31 cellular contexts compared by ENCODE assay signal in genomic region chr20:57888591-57888990, GRCh38.
"Had no signal": no experiment of that assay in that cellular context is flagged by ENCODE, and none has a peak within 500 bp of the region (broad histone marks: within the 10 kb centered on the region; RNA-seq: fewer than 3 reads in every experiment).

No MANE protein-coding gene starts in this region.

- H3K27ac ChIP-seq: PC-9, RWPE1, VCaP had no signal

- H3K4me3 Mint-ChIP-seq: activated B cell treated with CpG ODN at 0.5 μM for 24 hours; activated CD4-positive, alpha-beta T cell treated with anti-CD3 and anti-CD28 coated beads, Interleukin-2, amount 10 ng/mL, durations not matched to agents 24 days and 14 days; activated CD8-positive, alpha-beta T cell treated with anti-CD3 and anti-CD28 coated beads for 36 hours; activated naive CD4-positive, alpha-beta T cell treated with anti-CD3 and anti-CD28 coated beads, Interleukin-2, amount 10 ng/mL, durations not matched to agents 7 days and 5 days; activated naive CD8-positive, alpha-beta T cell; activated naive CD8-positive, alpha-beta T cell treated with anti-CD3 and anti-CD28 coated beads, Interleukin-2, amount 50 U/mL, for 24 hours; activated T-cell treated with anti-CD3 and anti-CD28 coated beads, Interleukin-2, amount 50 U/mL, for 72 hours; brain had no signal

- H3K36me3 Mint-ChIP-seq: activated naive CD4-positive, alpha-beta T cell treated with anti-CD3 and anti-CD28 coated beads, Interleukin-2, amount 10 ng/mL, durations not matched to agents 7 days and 5 days; activated naive CD8-positive, alpha-beta T cell; brain had no signal

- H3K4me2 ChIP-seq: PC-9 had no signal

- FAIRE-seq: RCC 7860 had no signal

- H2AFZ ChIP-seq: PC-9 had no signal

- H3K4me3 ChIP-seq: PC-9 had no signal

- H3K9me3 Mint-ChIP-seq: activated B cell treated with CpG ODN at 0.5 μM for 24 hours; activated CD4-positive, alpha-beta T cell treated with anti-CD3 and anti-CD28 coated beads, Interleukin-2, amount 10 ng/mL, durations not matched to agents 24 days and 14 days; activated CD8-positive, alpha-beta T cell treated with anti-CD3 and anti-CD28 coated beads for 36 hours; activated naive CD4-positive, alpha-beta T cell treated with anti-CD3 and anti-CD28 coated beads, Interleukin-2, amount 10 ng/mL, durations not matched to agents 7 days and 5 days; activated T-cell treated with anti-CD3 and anti-CD28 coated beads, Interleukin-2, amount 50 U/mL, for 72 hours; activated T-helper 2 cell treated with anti-CD3 and anti-CD28 coated beads, Interferon-gamma antibody, Interleukin-2, Interleukin-4, amounts not matched to agents 10 μg/mL and 5 μg/mL and 100 μg/mL, durations not matched to agents 14 hours and 24 hours and 36 hours had no signal

- H3K4me1 Mint-ChIP-seq: activated B cell treated with CpG ODN at 0.5 μM for 24 hours; activated CD4-positive, alpha-beta T cell treated with anti-CD3 and anti-CD28 coated beads, Interleukin-2, amount 10 ng/mL, durations not matched to agents 24 days and 14 days; activated naive CD4-positive, alpha-beta T cell treated with anti-CD3 and anti-CD28 coated beads, Interleukin-2, amount 10 ng/mL, durations not matched to agents 7 days and 5 days; activated naive CD8-positive, alpha-beta T cell treated with anti-CD3 and anti-CD28 coated beads, Interleukin-2, amount 50 U/mL, for 24 hours had no signal

- ATAC-seq: activated CD8-positive, alpha-beta T cell treated with anti-CD3 and anti-CD28 coated beads for 36 hours; activated naive CD8-positive, alpha-beta T cell treated with anti-CD3 and anti-CD28 coated beads, Interleukin-2, amount 50 U/mL, for 24 hours; activated T-cell treated with anti-CD3 and anti-CD28 coated beads, Interleukin-2, amount 50 U/mL, for 72 hours had no signal

- H3K27ac Mint-ChIP-seq: activated B cell treated with CpG ODN at 0.5 μM for 24 hours; activated CD4-positive, alpha-beta T cell treated with anti-CD3 and anti-CD28 coated beads, Interleukin-2, amount 10 ng/mL, durations not matched to agents 24 days and 14 days; activated CD8-positive, alpha-beta T cell treated with anti-CD3 and anti-CD28 coated beads for 36 hours; activated naive CD4-positive, alpha-beta T cell treated with anti-CD3 and anti-CD28 coated beads, Interleukin-2, amount 10 ng/mL, durations not matched to agents 7 days and 5 days; activated naive CD8-positive, alpha-beta T cell; activated naive CD8-positive, alpha-beta T cell treated with anti-CD3 and anti-CD28 coated beads, Interleukin-2, amount 50 U/mL, for 24 hours; activated T-cell treated with anti-CD3 and anti-CD28 coated beads, Interleukin-2, amount 50 U/mL, for 72 hours; activated T-helper 2 cell treated with anti-CD3 and anti-CD28 coated beads, Interferon-gamma antibody, Interleukin-2, Interleukin-4, amounts not matched to agents 10 μg/mL and 5 μg/mL and 100 μg/mL, durations not matched to agents 14 hours and 24 hours and 36 hours; brain had no signal

- DNase-seq: activated B cell treated with CpG ODN at 0.5 μM for 24 hours; activated CD4-positive, alpha-beta T cell treated with anti-CD3 and anti-CD28 coated beads, Interleukin-2, amount 10 ng/mL, durations not matched to agents 24 days and 14 days; activated CD4-positive, alpha-beta T cell treated with anti-CD3 and anti-CD28 coated beads, Interleukin-2, amount 50 U/mL, for 4 hours; activated CD8-positive, alpha-beta T cell treated with anti-CD3 and anti-CD28 coated beads for 36 hours; activated naive CD4-positive, alpha-beta T cell treated with anti-CD3 and anti-CD28 coated beads, Interleukin-2, amount 10 ng/mL, durations not matched to agents 7 days and 5 days; activated naive CD8-positive, alpha-beta T cell treated with anti-CD3 and anti-CD28 coated beads, Interleukin-2, amount 50 U/mL, for 24 hours; activated T-cell treated with anti-CD3 and anti-CD28 coated beads, Interleukin-2, amount 50 U/mL, for 1 hour; activated T-cell treated with anti-CD3 and anti-CD28 coated beads, Interleukin-2, amount 50 U/mL, for 72 hours; anterior cingulate cortex; central memory CD4-positive, alpha-beta T cell; KG1; MM.1S; MV-4-11; NCI-H1092; NCI-H1436 treated with DMSO at 0.1 percent for 48 hours; NCI-H1694 treated with DMSO at 0.1 percent for 48 hours; NCI-H2029; NCI-H345; NCI-H524 treated with DMSO at 0.1 percent for 48 hours; PC-9; Right ventricle myocardium superior; SW 1271; T-helper 1 cell; T-helper 2 cell; T-helper 9 cell had no signal
